In genomic region chr20:44885392-44886275, GRCh38 we compare ENCODE assay signal across 8 cellular contexts. TPM values are rescaled to one million over a fixed set of nuclear protein-coding genes. Genes with fewer than 3 reads are reported as not detected.
A peak's percentile ranks its signal among the peaks of the same experiment; 100 is the strongest.
DNase-seq lines count a peak whose midpoint lies in the region; ATAC-seq, FAIRE-seq and TF ChIP-seq lines count a peak whose summit lies in the region.

Gene YWHAB, plus strand, starts transcription at chr20:44885705. Its CDS starts 15,829 bp downstream, at chr20:44901534.

- TF ChIP-seq POLR2A in H54 (IDR thresholded peaks at IDR 0.05; ENCODE audit: low read depth, low read length), result peak; percentile 74

- peaks cover 47% of the 10 kb centered on the region for H3K4me1 Mint-ChIP-seq in nephron progenitor cell
- H3K4me1 Mint-ChIP-seq in stimulated activated naive CD8-positive, alpha-beta T cell treated with anti-CD3 and anti-CD28 coated beads, Interleukin-15, amount 100 ng/mL, for 72 hours, result peaks cover 65% of the 10 kb centered on the region

- TF ChIP-seq CTCF in fibroblast of the aortic adventitia (IDR thresholded peaks at IDR 0.05; ENCODE audit: insufficient read depth, low read length) (peak; percentile 14), nephron progenitor cell (IDR thresholded peaks at IDR 0.05) (no peak)

- H3K36me3 Mint-ChIP-seq in nephron progenitor cell (ENCODE audit: low read depth), result peaks cover 6% of the 10 kb centered on the region

- peak within 1 kb of the TSS; percentile 51 for H3K27ac Mint-ChIP-seq in nephron progenitor cell
- peak within 1 kb of the TSS; percentile 97 to 98 for H3K27ac Mint-ChIP-seq in stimulated activated naive CD8-positive, alpha-beta T cell treated with anti-CD3 and anti-CD28 coated beads, Interleukin-15, amount 100 ng/mL, for 72 hours

- DNase-seq in ELR (ENCODE audit: low read depth) (peak; percentile 100), H54 (ENCODE audit: insufficient read length, low spot score) (peak; percentile 87), M059J (ENCODE audit: low read depth) (peak; percentile 100), SHP77 (lab: John Stamatoyannopoulos, UW) (peak; percentile 95 to 98), fibroblast of the aortic adventitia (ENCODE audit: low read depth) (peak; percentile 94), nephron progenitor cell (peak; percentile 99)
- DNase-seq in activated effector memory CD4-positive, alpha-beta T cell treated with Interleukin-2 at 50 U/mL for 16 hours, result peak; percentile 98
- peak; percentile 96 to 98 for DNase-seq in stimulated activated naive CD8-positive, alpha-beta T cell treated with anti-CD3 and anti-CD28 coated beads, Interleukin-15, amount 100 ng/mL, for 72 hours

- H3K4me3 Mint-ChIP-seq in nephron progenitor cell, result peak within 1 kb of the TSS; percentile 96
- peak within 1 kb of the TSS; percentile 97 to 98 for H3K4me3 Mint-ChIP-seq in stimulated activated naive CD8-positive, alpha-beta T cell treated with anti-CD3 and anti-CD28 coated beads, Interleukin-15, amount 100 ng/mL, for 72 hours

- ATAC-seq in stimulated activated naive CD8-positive, alpha-beta T cell treated with anti-CD3 and anti-CD28 coated beads, Interleukin-15, amount 100 ng/mL, for 72 hours, result peak; percentile 97

- peaks cover 22% of the 10 kb centered on the region for H3K27me3 Mint-ChIP-seq in nephron progenitor cell (ENCODE audit: low read depth, poor library complexity)
- no peaks in the 10 kb centered on the region for H3K27me3 Mint-ChIP-seq in stimulated activated naive CD8-positive, alpha-beta T cell treated with anti-CD3 and anti-CD28 coated beads, Interleukin-15, amount 100 ng/mL, for 72 hours

- peak within 1 kb of the TSS; percentile 90 for H3K4me3 ChIP-seq in fibroblast of the aortic adventitia (ENCODE audit: low read depth, low read length)

- FAIRE-seq in H54 (lab: Jason Lieb, UNC), result no peak

- H3K9me3 Mint-ChIP-seq in nephron progenitor cell, result no peaks in the 10 kb centered on the region
- H3K9me3 Mint-ChIP-seq in stimulated activated naive CD8-positive, alpha-beta T cell treated with anti-CD3 and anti-CD28 coated beads, Interleukin-15, amount 100 ng/mL, for 72 hours, result no peaks in the 10 kb centered on the region

RNA-seq across cellular contexts. Expression of gene YWHAB, which starts in this region (rescaled TPM):
- 135 and 185 TPM in 2 replicates for total RNA-seq in M059J (2014; rRNA removed; shearing (Covaris generic))
- 174 and 180 TPM in 2 replicates for total RNA-seq in fibroblast of the aortic adventitia (ENCODE audit: low replicate concordance)

Comparison
In these comparisons a context has a peak if more than half of its experiments do, and no peak if none do; other contexts are left out.
1. Peak in every context shown above with its lines: DNase-seq, ATAC-seq and H3K4me3 ChIP-seq.